10 cellular contexts compared by ENCODE assay signal in genomic region chr3:177410734-177411133, GRCh38.
DNase-seq lines count a peak whose midpoint lies in the region; ATAC-seq and TF ChIP-seq lines count a peak whose summit lies in the region.
"Had no signal": no experiment of that assay in that cellular context is flagged by ENCODE, and none has a peak within 500 bp of the region (broad histone marks: within the 10 kb centered on the region; RNA-seq: fewer than 3 reads in every experiment).

No MANE protein-coding gene starts in this region.

- no peaks in the 10 kb centered on the region for H4K20me1 ChIP-seq in MM.1S (ENCODE audit: insufficient read depth, low read length)

- H3K4me2 ChIP-seq in MM.1S (ENCODE audit: low read depth, low read length): peak overlapping the region; percentile 41; the same call in 1 of the 2 replicates

- no peaks in the 10 kb centered on the region for H3K36me3 ChIP-seq in MM.1S (replicated peaks; ENCODE audit: insufficient read depth, low read length)
- H3K36me3 ChIP-seq in left lung: no peaks in the 10 kb centered on the region
- H3K36me3 ChIP-seq: adrenal gland had no signal

- no peaks in the 10 kb centered on the region for H3K9me2 ChIP-seq in MM.1S (replicated peaks; ENCODE audit: insufficient read depth, low read length)

- no peak overlapping the region for H3K9ac ChIP-seq in MM.1S (ENCODE audit: low read length)

- H3K9me3 ChIP-seq in MM.1S (replicated peaks; ENCODE audit: insufficient read depth, low read length) (no peaks in the 10 kb centered on the region), left lung (no peaks in the 10 kb centered on the region)
- H3K9me3 ChIP-seq: adrenal gland had no signal

- H3K27ac ChIP-seq in MM.1S (ENCODE audit: low read length) (peak overlapping the region; percentile 19; the same call in 1 of the 2 replicates), left lung (no peak overlapping the region)
- H3K27ac ChIP-seq: adrenal gland, epithelial cell of prostate had no signal

- DNase-seq in DMS53 (lab: John Stamatoyannopoulos, UW): peak; percentile 95
- peak; percentile 68 for DNase-seq in MM.1S
- DNase-seq in NCI-H774 (lab: John Stamatoyannopoulos, UW): peak; percentile 97
- no peak for DNase-seq in left lung
- DNase-seq in activated CD8-positive, alpha-beta memory T cell treated with anti-CD3 and anti-CD28 coated beads, Interleukin-2, amount 50 U/mL, for 4 hours: no peak
- no peak for DNase-seq in HUDEP-2 (lab: John Stamatoyannopoulos, UW; ENCODE audit: unreplicated experiment in 76 of 76)
- DNase-seq: adrenal gland had no signal

- H3K4me3 ChIP-seq in MM.1S (ENCODE audit: low read length) (no peak overlapping the region), left lung (no peak overlapping the region)
- H3K4me3 ChIP-seq: adrenal gland had no signal

- H3F3A ChIP-seq in MM.1S (ENCODE audit: insufficient read depth, low read length): peaks cover 7% of the 10 kb centered on the region

- peak overlapping the region; percentile 35; the same call in 1 of the 2 replicates for H2AFZ ChIP-seq in MM.1S (ENCODE audit: low read length)

- no peaks in the 10 kb centered on the region for H3K27me3 ChIP-seq in MM.1S (replicated peaks; ENCODE audit: insufficient read depth, low read length)
- H3K27me3 ChIP-seq in left lung: no peaks in the 10 kb centered on the region
- H3K27me3 ChIP-seq: adrenal gland had no signal

- no peaks in the 10 kb centered on the region for H3K79me2 ChIP-seq in MM.1S (ENCODE audit: low read length)

- TF ChIP-seq CTCF in MM.1S (IDR thresholded peaks at IDR 0.05; ENCODE audit: low read length) (no peak), left lung (IDR thresholded peaks at IDR 0.05) (no peak)

- peaks cover 13% of the 10 kb centered on the region for H3K4me1 ChIP-seq in MM.1S (ENCODE audit: low read length)
- peaks cover 0 to 5% of the 10 kb centered on the region in 2 donors for H3K4me1 ChIP-seq in left lung

- peak; percentile 73 for ATAC-seq in left lung
- no peak for ATAC-seq in GM19463 (IDR thresholded peaks at IDR 0.05; ENCODE audit: unreplicated experiment)
- ATAC-seq in GM18909 (IDR thresholded peaks at IDR 0.05; ENCODE audit: poor library complexity, unreplicated experiment): no peak

- intact Hi-C loops in left lung (cut with DNase I): no loop called here

Comparison
In these comparisons a context has a peak if more than half of its experiments do, and no peak if none do; other contexts are left out.
1. DNase-seq: peak in DMS53 (single experiment), MM.1S (single experiment) and NCI-H774 (single experiment); none in left lung (0 of 2), activated CD8-positive, alpha-beta memory T cell treated with anti-CD3 and anti-CD28 coated beads, Interleukin-2, amount 50 U/mL, for 4 hours (single experiment) and HUDEP-2 (0 of 76).